Comparison of ENCODE assay signal across 13 cellular contexts in genomic region chr1:207054476-207054875, GRCh38. TPM values are rescaled to one million over a fixed set of nuclear protein-coding genes. Genes with fewer than 3 reads are reported as not detected.
A peak's percentile ranks its signal among the peaks of the same experiment; 100 is the strongest.
DNase-seq lines count a peak whose midpoint lies in the region; ATAC-seq and TF ChIP-seq lines count a peak whose summit lies in the region.
"Had no signal": no experiment of that assay in that cellular context is flagged by ENCODE, and none has a peak within 500 bp of the region (broad histone marks: within the 10 kb centered on the region; RNA-seq: fewer than 3 reads in every experiment).

No MANE protein-coding gene starts in this region.

- peaks cover 29% of the 10 kb centered on the region for H3K4me1 Mint-ChIP-seq in activated naive CD8-positive, alpha-beta T cell treated with anti-CD3 and anti-CD28 coated beads for 36 hours
- peaks cover 19 to 52% (median 39%) of the 10 kb centered on the region in 7 donors for H3K4me1 Mint-ChIP-seq in naive thymus-derived CD4-positive, alpha-beta T cell
- peaks cover 31% of the 10 kb centered on the region for H3K4me1 Mint-ChIP-seq in activated CD8-positive, alpha-beta memory T cell treated with anti-CD3 and anti-CD28 coated beads, Interleukin-2, amount 10 ng/mL, durations not matched to agents 7 days and 5 days

- no peak for ATAC-seq in naive thymus-derived CD4-positive, alpha-beta T cell
- ATAC-seq in upper lobe of right lung (no peak), HG03175 (IDR thresholded peaks at IDR 0.05; ENCODE audit: unreplicated experiment) (no peak)
- ATAC-seq in activated CD8-positive, alpha-beta memory T cell treated with anti-CD3 and anti-CD28 coated beads, Interleukin-2, amount 10 ng/mL, durations not matched to agents 7 days and 5 days = no peak

- H3K4me1 ChIP-seq in right atrium auricular region = peaks cover 0 to 21% of the 10 kb centered on the region in 2 donors
- peaks cover 7 to 12% of the 10 kb centered on the region in 2 donors for H3K4me1 ChIP-seq in naive thymus-derived CD4-positive, alpha-beta T cell (ENCODE audit: control insufficient read depth in 2 of 2, insufficient read depth in 2 of 2, low read length in 2 of 2)
- H3K4me1 ChIP-seq in upper lobe of right lung = peaks cover 11% of the 10 kb centered on the region

- H3K36me3 ChIP-seq in right atrium auricular region (no peaks in the 10 kb centered on the region), upper lobe of right lung (peaks cover under 1% of the 10 kb centered on the region)
- peaks cover 0 to 6% (median 0%) of the 10 kb centered on the region in 3 experiments for H3K36me3 ChIP-seq in naive thymus-derived CD4-positive, alpha-beta T cell (ENCODE audit: control insufficient read depth in 2 of 3, insufficient read depth in 3 of 3, low read length in 3 of 3)

- no peaks in the 10 kb centered on the region for H3K27me3 Mint-ChIP-seq in activated naive CD8-positive, alpha-beta T cell treated with anti-CD3 and anti-CD28 coated beads for 36 hours
- peaks cover 0 to 12% (median 0%) of the 10 kb centered on the region in 5 donors for H3K27me3 Mint-ChIP-seq in naive thymus-derived CD4-positive, alpha-beta T cell
- peaks cover 5% of the 10 kb centered on the region for H3K27me3 Mint-ChIP-seq in activated CD8-positive, alpha-beta memory T cell treated with anti-CD3 and anti-CD28 coated beads, Interleukin-2, amount 10 ng/mL, durations not matched to agents 7 days and 5 days

- no peak overlapping the region for H3K4me3 ChIP-seq in right atrium auricular region
- H3K4me3 ChIP-seq in naive thymus-derived CD4-positive, alpha-beta T cell (ENCODE audit: low read length) = no peak overlapping the region
- H3K4me3 ChIP-seq in upper lobe of right lung = peak overlapping the region; percentile 71

- H3K27ac ChIP-seq in right atrium auricular region (peak overlapping the region; percentile 97 to 98), upper lobe of right lung (peak overlapping the region; percentile 90)
- H3K27ac ChIP-seq in naive thymus-derived CD4-positive, alpha-beta T cell (ENCODE audit: low read depth, low read length) = no peak overlapping the region
- H3K27ac ChIP-seq: brain microvascular endothelial cell had no signal

- TF ChIP-seq CTCF in right atrium auricular region (IDR thresholded peaks at IDR 0.05) (no peak), upper lobe of right lung (IDR thresholded peaks at IDR 0.05) (no peak)

- no peaks in the 10 kb centered on the region for H3K9me3 ChIP-seq in right atrium auricular region
- no peaks in the 10 kb centered on the region for H3K9me3 ChIP-seq in naive thymus-derived CD4-positive, alpha-beta T cell (ENCODE audit: control insufficient read depth in 2 of 3, low read length in 3 of 3)
- no peaks in the 10 kb centered on the region for H3K9me3 ChIP-seq in upper lobe of right lung

- POLR2A ChIA-PET in naive thymus-derived CD4-positive, alpha-beta T cell (lab: Charles Lee) = interaction anchor here (1.3 kb wide), 1 partner anchor 8 kb away, joined by 6 read pairs; no protein-coding TSS in a partner anchor

- CTCF ChIA-PET in naive thymus-derived CD4-positive, alpha-beta T cell (lab: Charles Lee) = interaction anchor here (0.6 kb wide), 1 partner anchor 12 kb away, joined by 4 read pairs; no protein-coding TSS in a partner anchor
- CTCF ChIA-PET in activated CD8-positive, alpha-beta memory T cell treated with anti-CD3 and anti-CD28 coated beads, Interleukin-2, amount 10 ng/mL, durations not matched to agents 7 days and 5 days (lab: Charles Lee) = interaction anchor here (2.4 kb wide), 1 partner anchor 25 kb away, joined by 9 read pairs; no protein-coding TSS in a partner anchor

- no peaks in the 10 kb centered on the region for H3K36me3 Mint-ChIP-seq in activated naive CD8-positive, alpha-beta T cell treated with anti-CD3 and anti-CD28 coated beads for 36 hours
- H3K36me3 Mint-ChIP-seq in naive thymus-derived CD4-positive, alpha-beta T cell = peaks cover 0 to 3% (median 0%) of the 10 kb centered on the region in 5 donors
- peaks cover 2% of the 10 kb centered on the region for H3K36me3 Mint-ChIP-seq in activated CD8-positive, alpha-beta memory T cell treated with anti-CD3 and anti-CD28 coated beads, Interleukin-2, amount 10 ng/mL, durations not matched to agents 7 days and 5 days

- no peaks in the 10 kb centered on the region for H3K9me3 Mint-ChIP-seq in activated naive CD8-positive, alpha-beta T cell treated with anti-CD3 and anti-CD28 coated beads for 36 hours
- peaks cover 0 to 2% (median 0%) of the 10 kb centered on the region in 11 donors for H3K9me3 Mint-ChIP-seq in naive thymus-derived CD4-positive, alpha-beta T cell
- no peaks in the 10 kb centered on the region for H3K9me3 Mint-ChIP-seq in activated CD8-positive, alpha-beta memory T cell treated with anti-CD3 and anti-CD28 coated beads, Interleukin-2, amount 10 ng/mL, durations not matched to agents 7 days and 5 days (ENCODE audit: low read depth)

- no peak for DNase-seq in right atrium auricular region (ENCODE audit: low spot score)
- DNase-seq in cardiac septum (ENCODE audit: low spot score) = no peak
- no peak for DNase-seq in activated naive CD8-positive, alpha-beta T cell treated with anti-CD3 and anti-CD28 coated beads for 36 hours
- no peak for DNase-seq in naive thymus-derived CD4-positive, alpha-beta T cell
- DNase-seq in upper lobe of right lung = no peak
- no peak for DNase-seq in activated CD8-positive, alpha-beta memory T cell treated with anti-CD3 and anti-CD28 coated beads, Interleukin-2, amount 10 ng/mL, durations not matched to agents 7 days and 5 days
- no peak for DNase-seq in NCI-H2081 (lab: John Stamatoyannopoulos, UW)
- DNase-seq: activated CD8-positive, alpha-beta memory T cell treated with anti-CD3 and anti-CD28 coated beads for 24 hours; brain microvascular endothelial cell; IMR-90; NCI-H2227 treated with DMSO at 0.1 percent for 48 hours had no signal

- no peaks in the 10 kb centered on the region for H3K27me3 ChIP-seq in right atrium auricular region
- H3K27me3 ChIP-seq in naive thymus-derived CD4-positive, alpha-beta T cell (ENCODE audit: control insufficient read depth in 2 of 2, insufficient read depth in 2 of 2, low read length in 2 of 2) = no peaks in the 10 kb centered on the region
- no peaks in the 10 kb centered on the region for H3K27me3 ChIP-seq in upper lobe of right lung
- H3K27me3 ChIP-seq: brain microvascular endothelial cell had no signal

- intact Hi-C loops in cardiac septum (cut with DNase I) = loop anchor here (5.0 to 10.0 kb wide), 3 partner anchors 268 to 550 kb away; partner anchors contain the start of genes CD55 and RASSF5
- intact Hi-C loops in naive thymus-derived CD4-positive, alpha-beta T cell (cut with micrococcal nuclease) = loop anchor here (5.0 kb wide), 5 partner anchors 132 to 818 kb away; partner anchors contain the start of gene FCMR (in 2 of the 2)
- intact Hi-C loops in upper lobe of right lung (cut with DNase I) = no loop called here

- H3K27ac Mint-ChIP-seq in activated naive CD8-positive, alpha-beta T cell treated with anti-CD3 and anti-CD28 coated beads for 36 hours = peak overlapping the region; percentile 6
- peak overlapping the region in 8 of 9 donors; percentile 28 to 97 (median 72) for H3K27ac Mint-ChIP-seq in naive thymus-derived CD4-positive, alpha-beta T cell
- H3K27ac Mint-ChIP-seq in activated CD8-positive, alpha-beta memory T cell treated with anti-CD3 and anti-CD28 coated beads, Interleukin-2, amount 10 ng/mL, durations not matched to agents 7 days and 5 days = no peak overlapping the region

- no peak overlapping the region for H3K4me3 Mint-ChIP-seq in activated naive CD8-positive, alpha-beta T cell treated with anti-CD3 and anti-CD28 coated beads for 36 hours
- H3K4me3 Mint-ChIP-seq in naive thymus-derived CD4-positive, alpha-beta T cell = peak overlapping the region in 8 of 10 donors; percentile 46 to 100 (median 98)
- no peak overlapping the region for H3K4me3 Mint-ChIP-seq in activated CD8-positive, alpha-beta memory T cell treated with anti-CD3 and anti-CD28 coated beads, Interleukin-2, amount 10 ng/mL, durations not matched to agents 7 days and 5 days

RNA-seq across cellular contexts. Expression of gene PFKFB2, which starts 1.4 kb away (rescaled TPM):
- total RNA-seq in right atrium auricular region (10 to 100 TPM; 11.8 to 27.5 TPM), cardiac septum (49.9 TPM), upper lobe of right lung (49.9 TPM)
- total RNA-seq in activated naive CD8-positive, alpha-beta T cell treated with anti-CD3 and anti-CD28 coated beads for 36 hours = 1 to 10 TPM; 3.9 to 5.2 TPM
- 1 to 10 TPM; 2.3 to 4.6 (median 3.8) TPM for total RNA-seq in naive thymus-derived CD4-positive, alpha-beta T cell
- 1 to 10 TPM in 1 of 2 donors, under 1 TPM in 1; 0.64 to 2.2 TPM for polyA plus RNA-seq in naive thymus-derived CD4-positive, alpha-beta T cell
- total RNA-seq in activated CD8-positive, alpha-beta memory T cell treated with anti-CD3 and anti-CD28 coated beads, Interleukin-2, amount 10 ng/mL, durations not matched to agents 7 days and 5 days = 1 to 10 TPM; 2.3 TPM

RNA-seq across cellular contexts. Expression of gene YOD1, which starts 3.5 kb away (rescaled TPM):
- total RNA-seq in right atrium auricular region (1 to 10 TPM; 3.5 to 4.7 TPM), cardiac septum (7.2 TPM), upper lobe of right lung (7.0 TPM)
- 10 to 100 TPM; 10.8 to 10.9 TPM for total RNA-seq in activated naive CD8-positive, alpha-beta T cell treated with anti-CD3 and anti-CD28 coated beads for 36 hours
- 10 to 100 TPM in 1 of 5 experiments, 1 to 10 TPM in 4; 7.4 to 12.8 (median 9.9) TPM for total RNA-seq in naive thymus-derived CD4-positive, alpha-beta T cell
- polyA plus RNA-seq in naive thymus-derived CD4-positive, alpha-beta T cell = under 1 TPM; 0.81 to 0.99 TPM
- total RNA-seq in activated CD8-positive, alpha-beta memory T cell treated with anti-CD3 and anti-CD28 coated beads, Interleukin-2, amount 10 ng/mL, durations not matched to agents 7 days and 5 days = 1 to 10 TPM; 8.7 to 9.7 TPM

RNA-seq across cellular contexts. Expression of gene C1orf116, which starts 21.9 kb away (rescaled TPM):
- total RNA-seq in right atrium auricular region (under 1 TPM; 0.07 to 0.35 TPM), cardiac septum (0.70 TPM), upper lobe of right lung (128 TPM)
- total RNA-seq in activated naive CD8-positive, alpha-beta T cell treated with anti-CD3 and anti-CD28 coated beads for 36 hours = under 1 TPM in 1 of 2 experiments, not detected in 1; 0.08 TPM
- total RNA-seq in naive thymus-derived CD4-positive, alpha-beta T cell = under 1 TPM in 2 of 5 experiments, not detected in 3; 0.11 to 0.15 TPM
- polyA plus RNA-seq in naive thymus-derived CD4-positive, alpha-beta T cell = not detected
- not detected for total RNA-seq in activated CD8-positive, alpha-beta memory T cell treated with anti-CD3 and anti-CD28 coated beads, Interleukin-2, amount 10 ng/mL, durations not matched to agents 7 days and 5 days
- polyA plus RNA-seq: BJ had no signal

RNA-seq across cellular contexts. Expression of gene C4BPB, which starts 34.2 kb away (rescaled TPM):
- total RNA-seq in right atrium auricular region (not detected), cardiac septum (0.24 TPM), upper lobe of right lung (6.6 TPM)
- 1 to 10 TPM; 1.2 to 1.6 TPM for total RNA-seq in activated naive CD8-positive, alpha-beta T cell treated with anti-CD3 and anti-CD28 coated beads for 36 hours
- total RNA-seq in naive thymus-derived CD4-positive, alpha-beta T cell = 1 to 10 TPM; 1.2 to 4.9 (median 3.1) TPM
- polyA plus RNA-seq in naive thymus-derived CD4-positive, alpha-beta T cell = under 1 TPM; 0.45 to 0.60 TPM
- 1 to 10 TPM in 1 of 2 experiments, under 1 TPM in 1; 0.91 to 1.1 TPM for total RNA-seq in activated CD8-positive, alpha-beta memory T cell treated with anti-CD3 and anti-CD28 coated beads, Interleukin-2, amount 10 ng/mL, durations not matched to agents 7 days and 5 days
- total RNA-seq: IMR-90 had no signal
- polyA plus RNA-seq: BJ, IMR-90 had no signal

RNA-seq across cellular contexts. Expression of gene C4BPA, which starts 49.6 kb away (rescaled TPM):
- total RNA-seq in right atrium auricular region (1 to 10 TPM in 1 of 2 donors, not detected in 1; 3.6 TPM), cardiac septum (not detected), upper lobe of right lung (175 TPM)
- total RNA-seq in activated naive CD8-positive, alpha-beta T cell treated with anti-CD3 and anti-CD28 coated beads for 36 hours = not detected
- total RNA-seq in naive thymus-derived CD4-positive, alpha-beta T cell = not detected
- not detected for polyA plus RNA-seq in naive thymus-derived CD4-positive, alpha-beta T cell
- total RNA-seq in activated CD8-positive, alpha-beta memory T cell treated with anti-CD3 and anti-CD28 coated beads, Interleukin-2, amount 10 ng/mL, durations not matched to agents 7 days and 5 days = not detected
- total RNA-seq: IMR-90 had no signal
- polyA plus RNA-seq: BJ, IMR-90 had no signal

Comparison
In these comparisons a context has a peak if more than half of its experiments do, and no peak if none do; other contexts are left out.
1. H3K4me3 Mint-ChIP-seq: peak in naive thymus-derived CD4-positive, alpha-beta T cell (8 of 10); none in activated naive CD8-positive, alpha-beta T cell treated with anti-CD3 and anti-CD28 coated beads for 36 hours (single experiment) and activated CD8-positive, alpha-beta memory T cell treated with anti-CD3 and anti-CD28 coated beads, Interleukin-2, amount 10 ng/mL, durations not matched to agents 7 days and 5 days (single experiment).
2. RNA of gene C1orf116, which starts 21.9 kb away (total RNA-seq): 128 TPM in upper lobe of right lung (single experiment); 0.70 TPM in cardiac septum (single experiment), 0.07 to 0.35 TPM in right atrium auricular region, 0.08 TPM in activated naive CD8-positive, alpha-beta T cell treated with anti-CD3 and anti-CD28 coated beads for 36 hours, 0.11 to 0.15 TPM in naive thymus-derived CD4-positive, alpha-beta T cell and not detected in activated CD8-positive, alpha-beta memory T cell treated with anti-CD3 and anti-CD28 coated beads, Interleukin-2, amount 10 ng/mL, durations not matched to agents 7 days and 5 days; every median in the first group is over 10 times any median in the second.